ENCODE assay signal across 1 cellular context in the genomic region with DNA sequence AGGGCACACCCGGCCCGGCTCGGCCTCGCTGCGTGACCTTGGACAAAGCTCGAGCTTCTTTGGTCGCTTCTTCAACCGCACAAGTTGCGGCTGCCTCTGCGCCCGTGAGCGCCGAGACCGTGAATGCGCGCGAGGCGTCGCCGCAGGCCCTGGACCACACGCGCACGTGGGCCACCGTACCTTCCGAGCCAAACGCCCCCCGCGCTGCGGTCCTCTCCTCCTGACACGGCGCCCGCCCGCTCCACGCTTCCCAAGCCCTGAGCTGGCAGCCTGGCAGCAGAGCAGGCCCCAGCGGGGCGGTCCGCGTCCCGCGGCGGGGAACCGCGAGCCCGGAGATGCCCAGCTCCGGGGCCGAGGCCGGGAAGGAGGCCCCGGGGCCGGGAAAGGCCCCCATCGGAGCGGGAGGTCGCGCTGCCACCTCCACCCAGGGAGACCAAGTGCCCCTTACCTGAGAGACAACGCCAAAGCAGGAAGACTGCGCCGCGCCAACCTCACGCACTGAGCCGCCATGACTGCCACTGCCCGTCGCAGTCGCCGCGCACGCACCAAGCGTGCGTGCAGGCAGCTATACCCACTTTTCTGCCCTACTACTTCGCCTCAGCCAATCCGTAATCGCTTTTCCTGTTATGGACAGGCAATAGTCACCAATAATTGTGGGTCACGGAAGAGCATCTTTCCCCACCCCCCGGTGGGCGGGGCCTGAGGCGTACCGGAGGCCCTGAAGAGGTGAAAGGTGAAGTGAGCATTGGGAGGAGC.
TF ChIP-seq lines count a peak whose summit lies in the region.

A gene (minus strand): TSS at position 542 of the 756 bp plus-strand sequence. CDS start 32 bp downstream, at position 510.

TF ChIP-seq in K562, 482 proteins besides CTCF, POLR2A, EP300 and RAD21 (continued from another document and continues in another):
- TF ChIP-seq DDX20 (tag; IDR thresholded peaks at IDR 0.05; ENCODE audit: low read depth) (no peak), KDM4B (IDR thresholded peaks at IDR 0.05; ENCODE audit: borderline replicate concordance in 2 of 2, low read depth in 1 of 2) (no peak), ZNF717 (CRISPR knock-in tag; IDR thresholded peaks at IDR 0.05) (peak; percentile 38; the same call in 1 of the 2 replicates), ZZZ3 (IDR thresholded peaks at IDR 0.05) (no peak), HNRNPLL (IDR thresholded peaks at IDR 0.05; ENCODE audit: low read depth, low read length, poor library complexity, severe bottlenecking) (peak; percentile 93), KDM1A (IDR thresholded peaks at IDR 0.05) (no peak), ZFX (CRISPR knock-in tag; IDR thresholded peaks at IDR 0.05) (peak; percentile 74), ZNF57 (CRISPR knock-in tag; IDR thresholded peaks at IDR 0.05) (0 out of 2 replicates have a peak, but pooled peaks have one; percentile 8), HNRNPL (IDR thresholded peaks at IDR 0.05; ENCODE audit: low read depth, low read length) (peak; percentile 95), CHD2 (IDR thresholded peaks at IDR 0.05; ENCODE audit: low read depth, low read length) (peak; percentile 72), SMAD1 (IDR thresholded peaks at IDR 0.05; ENCODE audit: low read depth, low read length, partially characterized antibody) (peak; percentile 17), TAF7 (tag; IDR thresholded peaks at IDR 0.05) (0 out of 2 replicates have a peak, but pooled peaks have one; percentile 9), SP2 (IDR thresholded peaks at IDR 0.05; ENCODE audit: extremely low read depth, low read depth, low read length, poor library complexity, severe bottlenecking) (peak; percentile 54), ESRRB (CRISPR knock-in tag; IDR thresholded peaks at IDR 0.05; ENCODE audit: borderline replicate concordance) (no peak), NUFIP1 (IDR thresholded peaks at IDR 0.05; ENCODE audit: partially characterized antibody) (no peak), KDM5B (IDR thresholded peaks at IDR 0.05; ENCODE audit: insufficient replicate concordance, low read depth, low read length) (peak; percentile 87), CREM (IDR thresholded peaks at IDR 0.05; ENCODE audit: low read depth) (peak; percentile 85), TARDBP (IDR thresholded peaks at IDR 0.05) (no peak; the same call in 1 of the 2 replicates), CBX5 (IDR thresholded peaks at IDR 0.05; ENCODE audit: borderline replicate concordance, low read depth) (no peak), NCOA6 (IDR thresholded peaks at IDR 0.05) (no peak), JUN (IDR thresholded peaks at IDR 0.05; ENCODE audit: borderline replicate concordance, low read depth, low read length) (peak; percentile 4; the same call in 1 of the 2 replicates), JUN (CRISPR knock-in tag; IDR thresholded peaks at IDR 0.05; ENCODE audit: borderline replicate concordance) (0 out of 2 replicates have a peak, but pooled peaks have one; percentile 16), KLF6 (CRISPR knock-in tag; IDR thresholded peaks at IDR 0.05; ENCODE audit: borderline replicate concordance) (no peak), PHB (CRISPR knock-in tag; IDR thresholded peaks at IDR 0.05) (no peak), ARNT (IDR thresholded peaks at IDR 0.05) (no peak), KAT2B (IDR thresholded peaks at IDR 0.05; ENCODE audit: low read depth, low read length) (no peak), MYBL2 (IDR thresholded peaks at IDR 0.05; ENCODE audit: low read depth) (no peak), MYBL2 (CRISPR knock-in tag; IDR thresholded peaks at IDR 0.05; ENCODE audit: borderline replicate concordance) (no peak), ZNF707 (CRISPR knock-in tag; conservative IDR thresholded peaks at IDR 0.05) (no peak), FOXK1 (CRISPR knock-in tag; IDR thresholded peaks at IDR 0.05; ENCODE audit: borderline replicate concordance) (peak; percentile 82; the same call in 1 of the 2 replicates), FOXK2 (conservative IDR thresholded peaks at IDR 0.05 in 1 of 2, IDR thresholded peaks at IDR 0.05 in 1 of 2; ENCODE audit: low read depth in 2 of 2) (peak in 1 of 2 experiments; percentile 30; a peak in 1 of 4 replicates), CXXC5 (CRISPR knock-in tag; IDR thresholded peaks at IDR 0.05) (peak; percentile 86), ZNF551 (CRISPR knock-in tag; IDR thresholded peaks at IDR 0.05) (no peak), TCF3 (CRISPR knock-in tag; IDR thresholded peaks at IDR 0.05) (0 out of 2 replicates have a peak, but pooled peaks have one; percentile 16), HNRNPH1 (optimal IDR thresholded peaks at IDR 0.05; ENCODE audit: low read depth, low read length) (no peak), NRF1 (conservative IDR thresholded peaks at IDR 0.05 in 1 of 2, IDR thresholded peaks at IDR 0.05 in 1 of 2) (peak; percentile 83 to 86), SMC3 (conservative IDR thresholded peaks at IDR 0.05; ENCODE audit: insufficient read depth, low read depth, low read length) (no peak), KAT7 (CRISPR knock-in tag; IDR thresholded peaks at IDR 0.05; ENCODE audit: borderline replicate concordance) (peak; percentile 97), XRCC4 (IDR thresholded peaks at IDR 0.05; ENCODE audit: extremely low read depth, insufficient read depth, insufficient read length) (no peak), LEF1 (IDR thresholded peaks at IDR 0.05) (no peak)
- TF ChIP-seq, protein P1, sequence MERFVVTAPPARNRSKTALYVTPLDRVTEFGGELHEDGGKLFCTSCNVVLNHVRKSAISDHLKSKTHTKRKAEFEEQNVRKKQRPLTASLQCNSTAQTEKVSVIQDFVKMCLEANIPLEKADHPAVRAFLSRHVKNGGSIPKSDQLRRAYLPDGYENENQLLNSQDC (CRISPR knock-in tag; IDR thresholded peaks at IDR 0.05) = 0 out of 2 replicates have a peak, but pooled peaks have one; percentile 51
- TF ChIP-seq, protein P2, sequence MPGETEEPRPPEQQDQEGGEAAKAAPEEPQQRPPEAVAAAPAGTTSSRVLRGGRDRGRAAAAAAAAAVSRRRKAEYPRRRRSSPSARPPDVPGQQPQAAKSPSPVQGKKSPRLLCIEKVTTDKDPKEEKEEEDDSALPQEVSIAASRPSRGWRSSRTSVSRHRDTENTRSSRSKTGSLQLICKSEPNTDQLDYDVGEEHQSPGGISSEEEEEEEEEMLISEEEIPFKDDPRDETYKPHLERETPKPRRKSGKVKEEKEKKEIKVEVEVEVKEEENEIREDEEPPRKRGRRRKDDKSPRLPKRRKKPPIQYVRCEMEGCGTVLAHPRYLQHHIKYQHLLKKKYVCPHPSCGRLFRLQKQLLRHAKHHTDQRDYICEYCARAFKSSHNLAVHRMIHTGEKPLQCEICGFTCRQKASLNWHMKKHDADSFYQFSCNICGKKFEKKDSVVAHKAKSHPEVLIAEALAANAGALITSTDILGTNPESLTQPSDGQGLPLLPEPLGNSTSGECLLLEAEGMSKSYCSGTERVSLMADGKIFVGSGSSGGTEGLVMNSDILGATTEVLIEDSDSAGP (CRISPR knock-in tag; IDR thresholded peaks at IDR 0.05) = no peak
- TF ChIP-seq, protein P3, sequence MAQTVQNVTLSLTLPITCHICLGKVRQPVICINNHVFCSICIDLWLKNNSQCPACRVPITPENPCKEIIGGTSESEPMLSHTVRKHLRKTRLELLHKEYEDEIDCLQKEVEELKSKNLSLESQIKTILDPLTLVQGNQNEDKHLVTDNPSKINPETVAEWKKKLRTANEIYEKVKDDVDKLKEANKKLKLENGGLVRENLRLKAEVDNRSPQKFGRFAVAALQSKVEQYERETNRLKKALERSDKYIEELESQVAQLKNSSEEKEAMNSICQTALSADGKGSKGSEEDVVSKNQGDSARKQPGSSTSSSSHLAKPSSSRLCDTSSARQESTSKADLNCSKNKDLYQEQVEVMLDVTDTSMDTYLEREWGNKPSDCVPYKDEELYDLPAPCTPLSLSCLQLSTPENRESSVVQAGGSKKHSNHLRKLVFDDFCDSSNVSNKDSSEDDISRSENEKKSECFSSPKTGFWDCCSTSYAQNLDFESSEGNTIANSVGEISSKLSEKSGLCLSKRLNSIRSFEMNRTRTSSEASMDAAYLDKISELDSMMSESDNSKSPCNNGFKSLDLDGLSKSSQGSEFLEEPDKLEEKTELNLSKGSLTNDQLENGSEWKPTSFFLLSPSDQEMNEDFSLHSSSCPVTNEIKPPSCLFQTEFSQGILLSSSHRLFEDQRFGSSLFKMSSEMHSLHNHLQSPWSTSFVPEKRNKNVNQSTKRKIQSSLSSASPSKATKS (CRISPR knock-in tag; IDR thresholded peaks at IDR 0.05) = no peak
- TF ChIP-seq, protein P4, sequence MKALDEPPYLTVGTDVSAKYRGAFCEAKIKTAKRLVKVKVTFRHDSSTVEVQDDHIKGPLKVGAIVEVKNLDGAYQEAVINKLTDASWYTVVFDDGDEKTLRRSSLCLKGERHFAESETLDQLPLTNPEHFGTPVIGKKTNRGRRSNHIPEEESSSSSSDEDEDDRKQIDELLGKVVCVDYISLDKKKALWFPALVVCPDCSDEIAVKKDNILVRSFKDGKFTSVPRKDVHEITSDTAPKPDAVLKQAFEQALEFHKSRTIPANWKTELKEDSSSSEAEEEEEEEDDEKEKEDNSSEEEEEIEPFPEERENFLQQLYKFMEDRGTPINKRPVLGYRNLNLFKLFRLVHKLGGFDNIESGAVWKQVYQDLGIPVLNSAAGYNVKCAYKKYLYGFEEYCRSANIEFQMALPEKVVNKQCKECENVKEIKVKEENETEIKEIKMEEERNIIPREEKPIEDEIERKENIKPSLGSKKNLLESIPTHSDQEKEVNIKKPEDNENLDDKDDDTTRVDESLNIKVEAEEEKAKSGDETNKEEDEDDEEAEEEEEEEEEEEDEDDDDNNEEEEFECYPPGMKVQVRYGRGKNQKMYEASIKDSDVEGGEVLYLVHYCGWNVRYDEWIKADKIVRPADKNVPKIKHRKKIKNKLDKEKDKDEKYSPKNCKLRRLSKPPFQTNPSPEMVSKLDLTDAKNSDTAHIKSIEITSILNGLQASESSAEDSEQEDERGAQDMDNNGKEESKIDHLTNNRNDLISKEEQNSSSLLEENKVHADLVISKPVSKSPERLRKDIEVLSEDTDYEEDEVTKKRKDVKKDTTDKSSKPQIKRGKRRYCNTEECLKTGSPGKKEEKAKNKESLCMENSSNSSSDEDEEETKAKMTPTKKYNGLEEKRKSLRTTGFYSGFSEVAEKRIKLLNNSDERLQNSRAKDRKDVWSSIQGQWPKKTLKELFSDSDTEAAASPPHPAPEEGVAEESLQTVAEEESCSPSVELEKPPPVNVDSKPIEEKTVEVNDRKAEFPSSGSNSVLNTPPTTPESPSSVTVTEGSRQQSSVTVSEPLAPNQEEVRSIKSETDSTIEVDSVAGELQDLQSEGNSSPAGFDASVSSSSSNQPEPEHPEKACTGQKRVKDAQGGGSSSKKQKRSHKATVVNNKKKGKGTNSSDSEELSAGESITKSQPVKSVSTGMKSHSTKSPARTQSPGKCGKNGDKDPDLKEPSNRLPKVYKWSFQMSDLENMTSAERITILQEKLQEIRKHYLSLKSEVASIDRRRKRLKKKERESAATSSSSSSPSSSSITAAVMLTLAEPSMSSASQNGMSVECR (CRISPR knock-in tag; IDR thresholded peaks at IDR 0.05) = peak; percentile 69; the same call in 1 of the 2 replicates
- TF ChIP-seq, protein P5, sequence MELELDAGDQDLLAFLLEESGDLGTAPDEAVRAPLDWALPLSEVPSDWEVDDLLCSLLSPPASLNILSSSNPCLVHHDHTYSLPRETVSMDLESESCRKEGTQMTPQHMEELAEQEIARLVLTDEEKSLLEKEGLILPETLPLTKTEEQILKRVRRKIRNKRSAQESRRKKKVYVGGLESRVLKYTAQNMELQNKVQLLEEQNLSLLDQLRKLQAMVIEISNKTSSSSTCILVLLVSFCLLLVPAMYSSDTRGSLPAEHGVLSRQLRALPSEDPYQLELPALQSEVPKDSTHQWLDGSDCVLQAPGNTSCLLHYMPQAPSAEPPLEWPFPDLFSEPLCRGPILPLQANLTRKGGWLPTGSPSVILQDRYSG (tag; conservative IDR thresholded peaks at IDR 0.05; ENCODE audit: low read depth) = no peak
- TF ChIP-seq, protein P6, sequence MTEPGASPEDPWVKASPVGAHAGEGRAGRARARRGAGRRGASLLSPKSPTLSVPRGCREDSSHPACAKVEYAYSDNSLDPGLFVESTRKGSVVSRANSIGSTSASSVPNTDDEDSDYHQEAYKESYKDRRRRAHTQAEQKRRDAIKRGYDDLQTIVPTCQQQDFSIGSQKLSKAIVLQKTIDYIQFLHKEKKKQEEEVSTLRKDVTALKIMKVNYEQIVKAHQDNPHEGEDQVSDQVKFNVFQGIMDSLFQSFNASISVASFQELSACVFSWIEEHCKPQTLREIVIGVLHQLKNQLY (CRISPR knock-in tag; conservative IDR thresholded peaks at IDR 0.05) = no peak
- TF ChIP-seq, protein P7, sequence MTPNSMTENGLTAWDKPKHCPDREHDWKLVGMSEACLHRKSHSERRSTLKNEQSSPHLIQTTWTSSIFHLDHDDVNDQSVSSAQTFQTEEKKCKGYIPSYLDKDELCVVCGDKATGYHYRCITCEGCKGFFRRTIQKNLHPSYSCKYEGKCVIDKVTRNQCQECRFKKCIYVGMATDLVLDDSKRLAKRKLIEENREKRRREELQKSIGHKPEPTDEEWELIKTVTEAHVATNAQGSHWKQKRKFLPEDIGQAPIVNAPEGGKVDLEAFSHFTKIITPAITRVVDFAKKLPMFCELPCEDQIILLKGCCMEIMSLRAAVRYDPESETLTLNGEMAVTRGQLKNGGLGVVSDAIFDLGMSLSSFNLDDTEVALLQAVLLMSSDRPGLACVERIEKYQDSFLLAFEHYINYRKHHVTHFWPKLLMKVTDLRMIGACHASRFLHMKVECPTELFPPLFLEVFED (CRISPR knock-in tag; conservative IDR thresholded peaks at IDR 0.05) = no peak
- TF ChIP-seq, protein P8, sequence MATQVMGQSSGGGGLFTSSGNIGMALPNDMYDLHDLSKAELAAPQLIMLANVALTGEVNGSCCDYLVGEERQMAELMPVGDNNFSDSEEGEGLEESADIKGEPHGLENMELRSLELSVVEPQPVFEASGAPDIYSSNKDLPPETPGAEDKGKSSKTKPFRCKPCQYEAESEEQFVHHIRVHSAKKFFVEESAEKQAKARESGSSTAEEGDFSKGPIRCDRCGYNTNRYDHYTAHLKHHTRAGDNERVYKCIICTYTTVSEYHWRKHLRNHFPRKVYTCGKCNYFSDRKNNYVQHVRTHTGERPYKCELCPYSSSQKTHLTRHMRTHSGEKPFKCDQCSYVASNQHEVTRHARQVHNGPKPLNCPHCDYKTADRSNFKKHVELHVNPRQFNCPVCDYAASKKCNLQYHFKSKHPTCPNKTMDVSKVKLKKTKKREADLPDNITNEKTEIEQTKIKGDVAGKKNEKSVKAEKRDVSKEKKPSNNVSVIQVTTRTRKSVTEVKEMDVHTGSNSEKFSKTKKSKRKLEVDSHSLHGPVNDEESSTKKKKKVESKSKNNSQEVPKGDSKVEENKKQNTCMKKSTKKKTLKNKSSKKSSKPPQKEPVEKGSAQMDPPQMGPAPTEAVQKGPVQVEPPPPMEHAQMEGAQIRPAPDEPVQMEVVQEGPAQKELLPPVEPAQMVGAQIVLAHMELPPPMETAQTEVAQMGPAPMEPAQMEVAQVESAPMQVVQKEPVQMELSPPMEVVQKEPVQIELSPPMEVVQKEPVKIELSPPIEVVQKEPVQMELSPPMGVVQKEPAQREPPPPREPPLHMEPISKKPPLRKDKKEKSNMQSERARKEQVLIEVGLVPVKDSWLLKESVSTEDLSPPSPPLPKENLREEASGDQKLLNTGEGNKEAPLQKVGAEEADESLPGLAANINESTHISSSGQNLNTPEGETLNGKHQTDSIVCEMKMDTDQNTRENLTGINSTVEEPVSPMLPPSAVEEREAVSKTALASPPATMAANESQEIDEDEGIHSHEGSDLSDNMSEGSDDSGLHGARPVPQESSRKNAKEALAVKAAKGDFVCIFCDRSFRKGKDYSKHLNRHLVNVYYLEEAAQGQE (CRISPR knock-in tag; IDR thresholded peaks at IDR 0.05; ENCODE audit: low read depth) = peak; percentile 51; the same call in 1 of the 2 replicates
